Comparison of ENCODE assay signal across 8 cellular contexts in the genomic region with DNA sequence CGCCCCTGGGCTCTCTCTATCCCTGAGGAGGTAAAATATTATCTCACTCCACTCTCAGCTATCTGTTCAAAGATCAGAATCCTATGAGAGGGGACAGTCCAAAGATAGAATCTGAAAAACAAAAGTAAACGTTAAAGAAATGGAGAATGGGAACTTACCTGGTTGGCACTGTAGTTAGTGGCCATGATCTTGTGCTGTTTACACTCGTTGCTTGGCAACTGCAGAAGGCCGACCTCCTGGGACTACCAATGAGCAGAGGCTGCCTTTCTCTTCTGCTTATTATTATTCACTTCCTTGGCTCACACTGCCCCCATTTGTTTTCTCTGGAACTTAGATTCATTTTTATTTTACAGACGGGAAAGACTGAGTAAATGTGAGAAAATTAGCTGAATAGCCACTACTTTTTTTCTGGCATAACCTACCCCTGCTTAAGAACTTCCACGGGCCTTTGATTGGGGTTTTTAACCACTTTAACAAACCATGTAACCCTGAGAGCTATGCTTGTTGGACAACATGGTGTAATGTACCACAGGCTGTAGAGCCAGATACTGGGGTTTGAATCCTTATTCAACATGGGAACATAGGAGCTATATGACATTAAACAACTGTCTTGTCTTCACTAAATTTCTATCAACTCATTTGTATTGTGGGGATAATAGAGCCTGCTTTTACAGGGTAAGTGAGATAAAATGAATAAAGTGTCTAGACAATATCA. TPM values are rescaled to one million over a fixed set of nuclear protein-coding genes. Genes with fewer than 3 reads are reported as not detected.
DNase-seq lines count a peak whose midpoint lies in the region; ATAC-seq and TF ChIP-seq lines count a peak whose summit lies in the region.

A gene with protein sequence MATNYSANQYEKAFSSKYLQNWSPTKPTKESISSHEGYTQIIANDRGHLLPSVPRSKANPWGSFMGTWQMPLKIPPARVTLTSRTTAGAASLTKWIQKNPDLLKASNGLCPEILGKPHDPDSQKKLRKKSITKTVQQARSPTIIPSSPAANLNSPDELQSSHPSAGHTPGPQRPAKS (minus strand): TSS at position 193 of the 715 bp plus-strand sequence. CDS start 8 bp downstream, at position 185.

- H3K79me2 ChIP-seq in DND-41 (ENCODE audit: insufficient read depth, low read length): no peaks in the 10 kb centered on the region
- H3K79me2 ChIP-seq in osteoblast (ENCODE audit: insufficient read depth, low read length): no peaks in the 10 kb centered on the region

- H3K9me3 ChIP-seq in DND-41 (ENCODE audit: insufficient read depth, low read length, severe bottlenecking): no peaks in the 10 kb centered on the region
- no peaks in the 10 kb centered on the region for H3K9me3 ChIP-seq in osteoblast (ENCODE audit: low read depth, low read length)

- H3K27ac ChIP-seq in DND-41 (ENCODE audit: low read length): no peak within 1 kb of the TSS
- peak within 1 kb of the TSS; percentile 83 for H3K27ac ChIP-seq in osteoblast (ENCODE audit: low read depth, low read length)

- H2AFZ ChIP-seq in DND-41 (ENCODE audit: low read depth, low read length): no peak within 1 kb of the TSS
- H2AFZ ChIP-seq in osteoblast (ENCODE audit: low read length): no peak within 1 kb of the TSS

- ATAC-seq in DND-41 (ENCODE audit: insufficient read depth, low read depth): peak; percentile 61
- peak; percentile 94 for ATAC-seq in GM21360 (IDR thresholded peaks at IDR 0.05; ENCODE audit: unreplicated experiment)
- ATAC-seq in HG03565 (IDR thresholded peaks at IDR 0.05; ENCODE audit: unreplicated experiment): peak; percentile 88

- no peak for DNase-seq in DND-41
- peak; percentile 78 for DNase-seq in NCI-H82 (lab: John Stamatoyannopoulos, UW)
- peak; percentile 75 for DNase-seq in activated effector memory CD4-positive, alpha-beta T cell treated with anti-CD3 and anti-CD28 coated beads, Interleukin-2, amount 50 U/mL, for 16 hours
- DNase-seq in globus pallidus (ENCODE audit: low spot score): peak; percentile 81
- peak; percentile 95 for DNase-seq in osteoblast (ENCODE audit: insufficient read length, low spot score, missing footprints)
- DNase-seq in NK-92 (lab: John Stamatoyannopoulos, UW; ENCODE audit: unreplicated experiment): no peak

- H3K27me3 ChIP-seq in DND-41 (ENCODE audit: insufficient read depth, low read length, poor library complexity): no peaks in the 10 kb centered on the region
- H3K27me3 ChIP-seq in osteoblast (ENCODE audit: insufficient read depth, low read length): no peaks in the 10 kb centered on the region

- H3K4me3 ChIP-seq in DND-41 (ENCODE audit: low read depth in 1 of 2, low read length in 2 of 2) (no peak within 1 kb of the TSS), osteoblast (ENCODE audit: insufficient read depth, low read length) (no peak within 1 kb of the TSS)

- H3K4me2 ChIP-seq in DND-41 (ENCODE audit: insufficient read depth, low read length) (no peak within 1 kb of the TSS), osteoblast (ENCODE audit: insufficient read depth, low read length) (peak within 1 kb of the TSS; percentile 10)

- peaks cover 29% of the 10 kb centered on the region for H3K36me3 ChIP-seq in DND-41 (ENCODE audit: insufficient read depth, low read length)
- peaks cover 25% of the 10 kb centered on the region for H3K36me3 ChIP-seq in osteoblast (ENCODE audit: insufficient read depth, low read length)

- H4K20me1 ChIP-seq in DND-41 (ENCODE audit: insufficient read depth, low read length) (no peaks in the 10 kb centered on the region), osteoblast (ENCODE audit: insufficient read depth, low read length) (no peaks in the 10 kb centered on the region)

- TF ChIP-seq CTCF in DND-41 (IDR thresholded peaks at IDR 0.05; ENCODE audit: borderline replicate concordance, extremely low read depth, low read length, poor library complexity, severe bottlenecking) (no peak), osteoblast (IDR thresholded peaks at IDR 0.05; ENCODE audit: extremely low read depth, low read depth, low read length) (peak; percentile 31)

- H3K9ac ChIP-seq in DND-41 (ENCODE audit: low read depth, low read length): no peak within 1 kb of the TSS

- H3K4me1 ChIP-seq in DND-41 (ENCODE audit: insufficient read depth, low read length) (no peaks in the 10 kb centered on the region), osteoblast (ENCODE audit: insufficient read depth, low read length) (peaks cover 4% of the 10 kb centered on the region)

RNA-seq across cellular contexts. Expression of the gene that starts here (rescaled TPM):
- total RNA-seq in osteoblast: not detected in 2 replicates

Comparison
In these comparisons a context has a peak if more than half of its experiments do, and no peak if none do; other contexts are left out.
1. Peak in DNase-seq, H3K27ac ChIP-seq and H3K4me2 ChIP-seq in osteoblast; RNA of the gene not detected or under 1 TPM.
2. DNase-seq: peak in NCI-H82 (single experiment), activated effector memory CD4-positive, alpha-beta T cell treated with anti-CD3 and anti-CD28 coated beads, Interleukin-2, amount 50 U/mL, for 16 hours (single experiment) and globus pallidus (single experiment); none in DND-41 (single experiment) and NK-92 (single experiment).
3. Peak in every context shown above with its lines, with median percentiles within 50 percentile points of each other: ATAC-seq.